1 cellular context compared by ENCODE assay signal in the genomic region with DNA sequence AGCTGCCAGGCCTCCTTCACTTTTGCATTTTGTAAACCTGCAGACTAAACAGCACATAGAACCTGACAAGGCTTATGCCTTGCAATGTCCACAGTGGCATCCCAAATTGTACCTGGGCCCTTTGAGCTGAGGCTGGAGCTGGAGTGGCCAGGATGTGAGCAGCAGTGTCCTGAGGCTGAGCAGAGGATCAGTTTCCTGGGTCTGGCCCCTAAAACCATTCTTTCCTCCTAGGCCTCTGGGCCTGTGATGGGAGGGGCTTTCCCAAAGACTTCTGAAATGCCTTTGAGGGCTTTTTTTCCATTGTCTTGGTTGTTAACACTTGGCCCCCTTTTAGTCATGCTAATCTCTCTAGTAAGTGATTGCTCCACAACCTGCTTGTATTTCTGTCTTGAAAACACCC.
A peak's percentile ranks its signal among the peaks of the same experiment; 100 is the strongest.
TF ChIP-seq lines count a peak whose summit lies in the region.

No MANE protein-coding gene starts in this region.

TF ChIP-seq in HepG2, 621 proteins besides CTCF, POLR2A, EP300 and RAD21:
- no peak for TF ChIP-seq FOXM1 (CRISPR knock-in tag; IDR thresholded peaks at IDR 0.05)
- peak; percentile 59 for TF ChIP-seq ZFP36 (IDR thresholded peaks at IDR 0.05; ENCODE audit: borderline replicate concordance, low read depth, low read length, partially characterized antibody)
- TF ChIP-seq SRY (CRISPR knock-in tag; IDR thresholded peaks at IDR 0.05) = no peak
- TF ChIP-seq ZNF577 (CRISPR knock-in tag; IDR thresholded peaks at IDR 0.05; ENCODE audit: borderline replicate concordance, low read depth) = no peak
- TF ChIP-seq CREM (IDR thresholded peaks at IDR 0.05) = no peak
- no peak for TF ChIP-seq CREM (CRISPR knock-in tag; IDR thresholded peaks at IDR 0.05)
- TF ChIP-seq TCF7 (IDR thresholded peaks at IDR 0.05; ENCODE audit: low read depth) = no peak
- no peak for TF ChIP-seq ZNF547 (CRISPR knock-in tag; IDR thresholded peaks at IDR 0.05)
- no peak for TF ChIP-seq NFYB (CRISPR knock-in tag; IDR thresholded peaks at IDR 0.05)
- no peak for TF ChIP-seq ZNF747 (CRISPR knock-in tag; IDR thresholded peaks at IDR 0.05; ENCODE audit: borderline replicate concordance)
TF ChIP-seq in HepG2: peak in this region for 1.
